In the genomic region with DNA sequence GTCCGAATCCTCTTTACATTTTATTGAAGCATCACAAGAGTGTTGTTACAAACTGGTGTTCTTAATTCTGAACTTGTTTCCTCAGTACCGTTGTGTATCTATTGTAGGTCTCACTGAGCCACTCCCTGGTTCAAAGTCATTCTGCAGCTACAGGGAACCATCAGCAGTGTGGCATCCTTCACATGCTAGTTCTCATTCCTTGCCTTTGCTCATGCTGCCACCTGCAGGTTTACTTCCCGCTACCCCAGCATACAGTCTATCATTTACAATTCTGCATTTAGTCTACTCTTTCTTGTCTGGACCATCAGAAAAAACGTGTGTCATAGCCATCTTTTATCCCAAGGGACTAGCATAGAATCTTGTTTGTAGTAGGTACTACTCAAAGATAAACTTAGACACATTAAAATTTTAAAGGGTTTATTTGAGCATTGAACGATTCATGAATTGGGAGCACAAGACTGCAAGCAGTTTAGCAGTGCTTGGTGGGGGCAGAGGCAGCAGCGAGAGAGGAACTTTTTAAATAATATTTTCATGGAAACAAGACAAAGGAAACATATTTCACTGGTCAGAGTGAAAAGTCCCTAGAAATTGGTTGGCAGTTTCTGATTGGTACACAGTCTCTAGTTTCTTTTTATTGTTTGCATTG, we compare ENCODE assay signal across 9 cellular contexts.
DNase-seq lines count a peak whose midpoint lies in the region; ATAC-seq and TF ChIP-seq lines count a peak whose summit lies in the region.
"Had no signal": no experiment of that assay in that cellular context is flagged by ENCODE, and none has a peak within 500 bp of the region (broad histone marks: within the 10 kb centered on the region; RNA-seq: fewer than 3 reads in every experiment).

No MANE protein-coding gene starts in this region.

- H3K9me2 ChIP-seq in DOHH2 (replicated peaks; ENCODE audit: control insufficient read depth, low read length) (no peaks in the 10 kb centered on the region), GM23338 (ENCODE audit: insufficient read depth) (no peaks in the 10 kb centered on the region), SU-DHL-6 (replicated peaks; ENCODE audit: insufficient read depth, low read length) (no peaks in the 10 kb centered on the region)

- H3K9me3 ChIP-seq in DOHH2 (ENCODE audit: control insufficient read depth, insufficient read depth, low read length) (no peaks in the 10 kb centered on the region), SU-DHL-6 (ENCODE audit: insufficient read depth, low read length) (no peaks in the 10 kb centered on the region), right atrium auricular region (no peaks in the 10 kb centered on the region)

- H3F3A ChIP-seq in DOHH2 (ENCODE audit: control insufficient read depth, insufficient read depth) (no peaks in the 10 kb centered on the region), GM23338 (replicated peaks; ENCODE audit: low read depth) (no peaks in the 10 kb centered on the region), SU-DHL-6 (ENCODE audit: insufficient read depth) (no peaks in the 10 kb centered on the region; the same call in 1 of the 2 replicates)

- H3K27ac ChIP-seq in DOHH2 (ENCODE audit: low read depth, low read length): no peak overlapping the region
- no peak overlapping the region for H3K27ac ChIP-seq in GM23338 (ENCODE audit: low read depth)
- no peak overlapping the region for H3K27ac ChIP-seq in SU-DHL-6 (ENCODE audit: low read depth, low read length)
- H3K27ac ChIP-seq in right atrium auricular region: no peak overlapping the region

- H3K27ac Mint-ChIP-seq in GM23338: no peak overlapping the region
- H3K27ac Mint-ChIP-seq in stimulated activated effector memory CD8-positive, alpha-beta T cell treated with anti-CD3 and anti-CD28 coated beads, Interleukin-12 subunit alpha, Interleukin-12 subunit beta, amount 100 ng/mL, for 72 hours: no peak overlapping the region
- H3K27ac Mint-ChIP-seq: naive thymus-derived CD8-positive, alpha-beta T cell had no signal

- DNase-seq in GM23338 (ENCODE audit: low spot score) (peak; percentile 81), NCI-H1105 (lab: John Stamatoyannopoulos, UW) (peak; percentile 12), right atrium auricular region (ENCODE audit: low spot score) (no peak)
- DNase-seq in stimulated activated effector memory CD8-positive, alpha-beta T cell treated with anti-CD3 and anti-CD28 coated beads, Interleukin-12 subunit alpha, Interleukin-12 subunit beta, amount 100 ng/mL, for 72 hours (ENCODE audit: low spot score in 2 of 2): no peak
- DNase-seq in activated CD4-positive, CD25-positive, alpha-beta regulatory T cell treated with anti-CD3 and anti-CD28 coated beads, Interleukin-2, amount 50 U/mL, for 72 hours: no peak
- DNase-seq: naive thymus-derived CD8-positive, alpha-beta T cell had no signal

- no peaks in the 10 kb centered on the region for H3K79me2 ChIP-seq in DOHH2 (ENCODE audit: control insufficient read depth, low read length)
- no peaks in the 10 kb centered on the region for H3K79me2 ChIP-seq in GM23338 (replicated peaks; ENCODE audit: insufficient read depth)
- H3K79me2 ChIP-seq in SU-DHL-6 (ENCODE audit: insufficient read depth, low read length): no peaks in the 10 kb centered on the region

- TF ChIP-seq CTCF in DOHH2 (IDR thresholded peaks at IDR 0.05; ENCODE audit: low read depth, low read length, poor library complexity, severe bottlenecking) (peak; percentile 39), GM23338 (conservative IDR thresholded peaks at IDR 0.05; ENCODE audit: low read depth in 2 of 2) (peak; percentile 83 to 93), SU-DHL-6 (IDR thresholded peaks at IDR 0.05; ENCODE audit: insufficient read depth, low read length, poor library complexity, severe bottlenecking) (peak; percentile 55), right atrium auricular region (IDR thresholded peaks at IDR 0.05) (peak; percentile 26 to 68)

- no peaks in the 10 kb centered on the region for H4K20me1 ChIP-seq in DOHH2 (ENCODE audit: control insufficient read depth, insufficient read depth, low read depth, low read length)
- no peaks in the 10 kb centered on the region for H4K20me1 ChIP-seq in GM23338 (replicated peaks; ENCODE audit: insufficient read depth)
- H4K20me1 ChIP-seq in SU-DHL-6 (ENCODE audit: low read depth, low read length): no peaks in the 10 kb centered on the region

- no peaks in the 10 kb centered on the region for H3K4me1 ChIP-seq in DOHH2 (ENCODE audit: control insufficient read depth, low read length)
- H3K4me1 ChIP-seq in GM23338 (ENCODE audit: insufficient read depth): no peaks in the 10 kb centered on the region
- no peaks in the 10 kb centered on the region for H3K4me1 ChIP-seq in right atrium auricular region

- H3K36me3 ChIP-seq in DOHH2 (ENCODE audit: control insufficient read depth, low read length): no peaks in the 10 kb centered on the region
- H3K36me3 ChIP-seq in GM23338 (ENCODE audit: insufficient read depth): no peaks in the 10 kb centered on the region
- no peaks in the 10 kb centered on the region for H3K36me3 ChIP-seq in SU-DHL-6 (ENCODE audit: low read length)
- H3K36me3 ChIP-seq in right atrium auricular region: no peaks in the 10 kb centered on the region

- H3K27me3 ChIP-seq in DOHH2 (ENCODE audit: control insufficient read depth, low read length): no peaks in the 10 kb centered on the region
- H3K27me3 ChIP-seq in GM23338 (ENCODE audit: insufficient read depth): no peaks in the 10 kb centered on the region
- no peaks in the 10 kb centered on the region for H3K27me3 ChIP-seq in SU-DHL-6 (ENCODE audit: low read length)
- no peaks in the 10 kb centered on the region for H3K27me3 ChIP-seq in right atrium auricular region

- no peaks in the 10 kb centered on the region for H3K27me3 Mint-ChIP-seq in GM23338 (ENCODE audit: insufficient read depth, low read depth, poor library complexity)
- H3K27me3 Mint-ChIP-seq: naive thymus-derived CD8-positive, alpha-beta T cell had no signal

- no peak overlapping the region for H2AFZ ChIP-seq in GM23338
- peak overlapping the region; percentile 72 for H2AFZ ChIP-seq in SU-DHL-6 (ENCODE audit: low read depth, low read length, severe bottlenecking)

- ATAC-seq in GM23338: peak; percentile 100
- peak; percentile 34 for ATAC-seq in stimulated activated effector memory CD8-positive, alpha-beta T cell treated with anti-CD3 and anti-CD28 coated beads, Interleukin-12 subunit alpha, Interleukin-12 subunit beta, amount 100 ng/mL, for 72 hours
- no peak for ATAC-seq in HG03521 (IDR thresholded peaks at IDR 0.05; ENCODE audit: unreplicated experiment)

- peaks cover 2% of the 10 kb centered on the region; the same call in 2 of the 3 replicates for H3K4me1 Mint-ChIP-seq in GM23338
- no peaks in the 10 kb centered on the region for H3K4me1 Mint-ChIP-seq in stimulated activated effector memory CD8-positive, alpha-beta T cell treated with anti-CD3 and anti-CD28 coated beads, Interleukin-12 subunit alpha, Interleukin-12 subunit beta, amount 100 ng/mL, for 72 hours
- H3K4me1 Mint-ChIP-seq: naive thymus-derived CD8-positive, alpha-beta T cell had no signal

- H3K4me3 ChIP-seq in DOHH2 (ENCODE audit: low read length): no peak overlapping the region
- no peak overlapping the region for H3K4me3 ChIP-seq in GM23338
- H3K4me3 ChIP-seq in SU-DHL-6 (ENCODE audit: insufficient read depth, low read length, poor library complexity, severe bottlenecking): no peak overlapping the region
- no peak overlapping the region for H3K4me3 ChIP-seq in right atrium auricular region

- H3K9me3 Mint-ChIP-seq in GM23338: no peaks in the 10 kb centered on the region
- peaks cover 9% of the 10 kb centered on the region for H3K9me3 Mint-ChIP-seq in stimulated activated effector memory CD8-positive, alpha-beta T cell treated with anti-CD3 and anti-CD28 coated beads, Interleukin-12 subunit alpha, Interleukin-12 subunit beta, amount 100 ng/mL, for 72 hours

- no peaks in the 10 kb centered on the region for H3K36me3 Mint-ChIP-seq in GM23338 (ENCODE audit: low read depth)
- no peaks in the 10 kb centered on the region for H3K36me3 Mint-ChIP-seq in stimulated activated effector memory CD8-positive, alpha-beta T cell treated with anti-CD3 and anti-CD28 coated beads, Interleukin-12 subunit alpha, Interleukin-12 subunit beta, amount 100 ng/mL, for 72 hours
- H3K36me3 Mint-ChIP-seq: naive thymus-derived CD8-positive, alpha-beta T cell had no signal

- no peak overlapping the region for H3K9ac ChIP-seq in SU-DHL-6 (ENCODE audit: low read length)

- no peak overlapping the region for H3K4me2 ChIP-seq in DOHH2 (ENCODE audit: low read length)
- no peak overlapping the region for H3K4me2 ChIP-seq in GM23338
- no peak overlapping the region for H3K4me2 ChIP-seq in SU-DHL-6 (ENCODE audit: low read depth, low read length, poor library complexity, severe bottlenecking)

- no peak overlapping the region for H3K4me3 Mint-ChIP-seq in GM23338
- H3K4me3 Mint-ChIP-seq in stimulated activated effector memory CD8-positive, alpha-beta T cell treated with anti-CD3 and anti-CD28 coated beads, Interleukin-12 subunit alpha, Interleukin-12 subunit beta, amount 100 ng/mL, for 72 hours: no peak overlapping the region
- H3K4me3 Mint-ChIP-seq: naive thymus-derived CD8-positive, alpha-beta T cell had no signal

TF ChIP-seq in GM23338, 12 proteins besides CTCF, POLR2A, EP300 and RAD21 (continues in another document):
- TF ChIP-seq NANOG (IDR thresholded peaks at IDR 0.05; ENCODE audit: borderline replicate concordance) (no peak), JUNB (IDR thresholded peaks at IDR 0.05; ENCODE audit: unreplicated experiment) (no peak), POLR2AphosphoS5 (IDR thresholded peaks at IDR 0.05; ENCODE audit: low read depth) (no peak)

Comparison
In these comparisons a context has a peak if more than half of its experiments do, and no peak if none do; other contexts are left out.
1. DNase-seq: peak in GM23338 (single experiment) and NCI-H1105 (single experiment); none in right atrium auricular region (single experiment), stimulated activated effector memory CD8-positive, alpha-beta T cell treated with anti-CD3 and anti-CD28 coated beads, Interleukin-12 subunit alpha, Interleukin-12 subunit beta, amount 100 ng/mL, for 72 hours (0 of 2) and activated CD4-positive, CD25-positive, alpha-beta regulatory T cell treated with anti-CD3 and anti-CD28 coated beads, Interleukin-2, amount 50 U/mL, for 72 hours (single experiment).
2. Peak in every context shown above with its lines, with median percentiles within 50 percentile points of each other: CTCF ChIP-seq.